Comparison of ENCODE assay signal across 1 cellular context in the genomic region with DNA sequence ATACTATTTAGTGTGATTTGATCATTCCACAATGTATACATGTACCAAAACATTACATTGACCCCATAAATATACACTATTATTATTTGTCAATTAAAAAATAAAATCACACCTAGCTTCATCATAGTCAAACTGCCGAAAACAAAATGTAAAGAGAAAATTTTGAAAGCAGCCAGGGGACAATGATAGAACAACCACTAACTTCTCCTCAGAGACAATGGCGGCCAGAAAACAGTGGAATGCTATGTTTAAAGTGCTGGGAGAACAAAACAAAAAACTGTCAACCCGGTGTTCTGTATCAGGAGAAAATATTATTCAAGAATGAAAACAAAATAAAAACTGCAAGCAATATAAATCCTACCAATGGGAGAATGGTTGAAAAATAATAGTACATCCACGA.
TF ChIP-seq lines count a peak whose summit lies in the region.

No MANE protein-coding gene starts in this region.

TF ChIP-seq in SK-N-SH treated with all-trans-retinoic acid at 6 μM for 48 hours, 23 proteins besides CTCF, POLR2A, EP300 and RAD21 (continued from another document):
- TF ChIP-seq TSHZ2 (CRISPR knock-in tag; IDR thresholded peaks at IDR 0.05) (no peak), CSDC2 (CRISPR knock-in tag; IDR thresholded peaks at IDR 0.05) (no peak)
